ENCODE assay signal across 3 cellular contexts in genomic region chr2:110154188-110154587, GRCh38. TPM values are rescaled to one million over a fixed set of nuclear protein-coding genes. Genes with fewer than 3 reads are reported as not detected.
"Had no signal": no experiment of that assay in that cellular context is flagged by ENCODE, and none has a peak within 500 bp of the region (broad histone marks: within the 10 kb centered on the region; RNA-seq: fewer than 3 reads in every experiment).

No MANE protein-coding gene starts in this region.

RNA-seq across cellular contexts. Expression of gene MALL, which starts 38.6 kb away (rescaled TPM):
- total RNA-seq: OCI-LY7, SJSA1, SK-MEL-5 had no signal
